ENCODE assay signal across 2 cellular contexts in the genomic region with DNA sequence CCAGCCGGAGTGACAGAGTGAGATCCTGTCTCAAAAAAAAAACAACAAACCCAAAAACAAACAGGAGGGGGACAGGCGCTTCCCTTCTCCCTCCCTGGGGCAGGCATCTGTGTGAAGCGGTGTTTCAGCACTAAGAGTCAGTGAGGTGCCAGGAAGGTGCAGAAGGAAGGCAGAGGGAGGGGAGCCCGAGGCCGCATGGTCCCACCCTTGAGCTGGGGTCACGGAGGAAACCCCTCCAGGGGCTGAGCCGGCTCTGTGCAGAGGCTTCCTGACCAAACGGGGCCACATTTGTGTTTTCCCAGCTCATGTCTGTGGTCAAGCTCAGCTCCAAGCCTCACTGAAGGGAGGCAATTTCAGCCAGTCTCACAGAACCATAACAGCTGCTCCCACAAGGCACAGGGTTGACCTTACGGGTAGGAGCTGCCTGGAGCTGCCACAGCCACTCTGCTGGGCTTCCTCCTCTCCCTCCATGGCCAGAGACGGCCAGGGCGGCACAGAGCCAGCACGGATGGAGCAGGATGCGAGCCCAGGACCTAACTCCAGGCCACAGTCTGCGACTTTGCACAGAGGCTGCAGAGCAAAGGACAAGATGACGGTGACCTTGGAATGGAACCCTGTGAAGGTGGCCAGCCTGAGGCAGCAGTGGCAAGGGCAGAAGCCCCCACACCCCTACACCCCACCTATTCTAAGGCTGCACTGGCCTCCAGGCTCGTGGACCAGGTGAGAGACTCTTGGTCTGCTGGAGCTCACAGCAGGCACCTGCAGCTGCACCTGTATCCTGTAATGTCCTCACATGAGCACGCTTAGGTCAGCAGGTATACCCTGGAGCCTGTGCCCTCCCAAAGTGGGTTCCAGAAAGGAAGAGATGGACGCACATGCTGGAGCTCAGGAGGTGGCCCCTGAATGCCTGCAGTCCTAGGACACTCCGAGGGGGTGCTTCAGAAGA.
TF ChIP-seq lines count a peak whose summit lies in the region.

No MANE protein-coding gene starts in this region.

TF ChIP-seq in HepG2, 621 proteins besides CTCF, POLR2A, EP300 and RAD21:
- TF ChIP-seq LBX2 (CRISPR knock-in tag; IDR thresholded peaks at IDR 0.05; ENCODE audit: borderline replicate concordance) (no peak), HNRNPL (IDR thresholded peaks at IDR 0.05; ENCODE audit: low read depth, low read length) (no peak), ZNF460 (CRISPR knock-in tag; IDR thresholded peaks at IDR 0.05; ENCODE audit: borderline replicate concordance) (no peak), ZZZ3 (CRISPR knock-in tag; IDR thresholded peaks at IDR 0.05; ENCODE audit: borderline replicate concordance) (no peak), ZNF768 (CRISPR knock-in tag; IDR thresholded peaks at IDR 0.05) (peak; percentile 23; the same call in 1 of the 2 replicates), E2F1 (CRISPR knock-in tag; IDR thresholded peaks at IDR 0.05) (no peak), AKAP8 (CRISPR knock-in tag; IDR thresholded peaks at IDR 0.05) (no peak)
- TF ChIP-seq, protein P1, sequence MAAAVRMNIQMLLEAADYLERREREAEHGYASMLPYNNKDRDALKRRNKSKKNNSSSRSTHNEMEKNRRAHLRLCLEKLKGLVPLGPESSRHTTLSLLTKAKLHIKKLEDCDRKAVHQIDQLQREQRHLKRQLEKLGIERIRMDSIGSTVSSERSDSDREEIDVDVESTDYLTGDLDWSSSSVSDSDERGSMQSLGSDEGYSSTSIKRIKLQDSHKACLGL (CRISPR knock-in tag; IDR thresholded peaks at IDR 0.05): no peak
- TF ChIP-seq, protein P2, sequence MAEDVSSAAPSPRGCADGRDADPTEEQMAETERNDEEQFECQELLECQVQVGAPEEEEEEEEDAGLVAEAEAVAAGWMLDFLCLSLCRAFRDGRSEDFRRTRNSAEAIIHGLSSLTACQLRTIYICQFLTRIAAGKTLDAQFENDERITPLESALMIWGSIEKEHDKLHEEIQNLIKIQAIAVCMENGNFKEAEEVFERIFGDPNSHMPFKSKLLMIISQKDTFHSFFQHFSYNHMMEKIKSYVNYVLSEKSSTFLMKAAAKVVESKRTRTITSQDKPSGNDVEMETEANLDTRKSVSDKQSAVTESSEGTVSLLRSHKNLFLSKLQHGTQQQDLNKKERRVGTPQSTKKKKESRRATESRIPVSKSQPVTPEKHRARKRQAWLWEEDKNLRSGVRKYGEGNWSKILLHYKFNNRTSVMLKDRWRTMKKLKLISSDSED (CRISPR knock-in tag; IDR thresholded peaks at IDR 0.05): no peak

TF ChIP-seq in WTC11, 78 proteins besides CTCF, POLR2A, EP300 and RAD21:
- no peak for TF ChIP-seq ZNF671 (CRISPR knock-in tag; IDR thresholded peaks at IDR 0.05)
- TF ChIP-seq FOXP1 (CRISPR knock-in tag; IDR thresholded peaks at IDR 0.05; ENCODE audit: borderline replicate concordance): no peak
- TF ChIP-seq, protein P3, sequence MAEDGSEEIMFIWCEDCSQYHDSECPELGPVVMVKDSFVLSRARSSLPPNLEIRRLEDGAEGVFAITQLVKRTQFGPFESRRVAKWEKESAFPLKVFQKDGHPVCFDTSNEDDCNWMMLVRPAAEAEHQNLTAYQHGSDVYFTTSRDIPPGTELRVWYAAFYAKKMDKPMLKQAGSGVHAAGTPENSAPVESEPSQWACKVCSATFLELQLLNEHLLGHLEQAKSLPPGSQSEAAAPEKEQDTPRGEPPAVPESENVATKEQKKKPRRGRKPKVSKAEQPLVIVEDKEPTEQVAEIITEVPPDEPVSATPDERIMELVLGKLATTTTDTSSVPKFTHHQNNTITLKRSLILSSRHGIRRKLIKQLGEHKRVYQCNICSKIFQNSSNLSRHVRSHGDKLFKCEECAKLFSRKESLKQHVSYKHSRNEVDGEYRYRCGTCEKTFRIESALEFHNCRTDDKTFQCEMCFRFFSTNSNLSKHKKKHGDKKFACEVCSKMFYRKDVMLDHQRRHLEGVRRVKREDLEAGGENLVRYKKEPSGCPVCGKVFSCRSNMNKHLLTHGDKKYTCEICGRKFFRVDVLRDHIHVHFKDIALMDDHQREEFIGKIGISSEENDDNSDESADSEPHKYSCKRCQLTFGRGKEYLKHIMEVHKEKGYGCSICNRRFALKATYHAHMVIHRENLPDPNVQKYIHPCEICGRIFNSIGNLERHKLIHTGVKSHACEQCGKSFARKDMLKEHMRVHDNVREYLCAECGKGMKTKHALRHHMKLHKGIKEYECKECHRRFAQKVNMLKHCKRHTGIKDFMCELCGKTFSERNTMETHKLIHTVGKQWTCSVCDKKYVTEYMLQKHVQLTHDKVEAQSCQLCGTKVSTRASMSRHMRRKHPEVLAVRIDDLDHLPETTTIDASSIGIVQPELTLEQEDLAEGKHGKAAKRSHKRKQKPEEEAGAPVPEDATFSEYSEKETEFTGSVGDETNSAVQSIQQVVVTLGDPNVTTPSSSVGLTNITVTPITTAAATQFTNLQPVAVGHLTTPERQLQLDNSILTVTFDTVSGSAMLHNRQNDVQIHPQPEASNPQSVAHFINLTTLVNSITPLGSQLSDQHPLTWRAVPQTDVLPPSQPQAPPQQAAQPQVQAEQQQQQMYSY (CRISPR knock-in tag; IDR thresholded peaks at IDR 0.05): no peak
- no peak for TF ChIP-seq JUN (CRISPR knock-in tag; IDR thresholded peaks at IDR 0.05)
- no peak for TF ChIP-seq HMGA2 (CRISPR knock-in tag; IDR thresholded peaks at IDR 0.05)
- TF ChIP-seq, protein P4, sequence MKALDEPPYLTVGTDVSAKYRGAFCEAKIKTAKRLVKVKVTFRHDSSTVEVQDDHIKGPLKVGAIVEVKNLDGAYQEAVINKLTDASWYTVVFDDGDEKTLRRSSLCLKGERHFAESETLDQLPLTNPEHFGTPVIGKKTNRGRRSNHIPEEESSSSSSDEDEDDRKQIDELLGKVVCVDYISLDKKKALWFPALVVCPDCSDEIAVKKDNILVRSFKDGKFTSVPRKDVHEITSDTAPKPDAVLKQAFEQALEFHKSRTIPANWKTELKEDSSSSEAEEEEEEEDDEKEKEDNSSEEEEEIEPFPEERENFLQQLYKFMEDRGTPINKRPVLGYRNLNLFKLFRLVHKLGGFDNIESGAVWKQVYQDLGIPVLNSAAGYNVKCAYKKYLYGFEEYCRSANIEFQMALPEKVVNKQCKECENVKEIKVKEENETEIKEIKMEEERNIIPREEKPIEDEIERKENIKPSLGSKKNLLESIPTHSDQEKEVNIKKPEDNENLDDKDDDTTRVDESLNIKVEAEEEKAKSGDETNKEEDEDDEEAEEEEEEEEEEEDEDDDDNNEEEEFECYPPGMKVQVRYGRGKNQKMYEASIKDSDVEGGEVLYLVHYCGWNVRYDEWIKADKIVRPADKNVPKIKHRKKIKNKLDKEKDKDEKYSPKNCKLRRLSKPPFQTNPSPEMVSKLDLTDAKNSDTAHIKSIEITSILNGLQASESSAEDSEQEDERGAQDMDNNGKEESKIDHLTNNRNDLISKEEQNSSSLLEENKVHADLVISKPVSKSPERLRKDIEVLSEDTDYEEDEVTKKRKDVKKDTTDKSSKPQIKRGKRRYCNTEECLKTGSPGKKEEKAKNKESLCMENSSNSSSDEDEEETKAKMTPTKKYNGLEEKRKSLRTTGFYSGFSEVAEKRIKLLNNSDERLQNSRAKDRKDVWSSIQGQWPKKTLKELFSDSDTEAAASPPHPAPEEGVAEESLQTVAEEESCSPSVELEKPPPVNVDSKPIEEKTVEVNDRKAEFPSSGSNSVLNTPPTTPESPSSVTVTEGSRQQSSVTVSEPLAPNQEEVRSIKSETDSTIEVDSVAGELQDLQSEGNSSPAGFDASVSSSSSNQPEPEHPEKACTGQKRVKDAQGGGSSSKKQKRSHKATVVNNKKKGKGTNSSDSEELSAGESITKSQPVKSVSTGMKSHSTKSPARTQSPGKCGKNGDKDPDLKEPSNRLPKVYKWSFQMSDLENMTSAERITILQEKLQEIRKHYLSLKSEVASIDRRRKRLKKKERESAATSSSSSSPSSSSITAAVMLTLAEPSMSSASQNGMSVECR (CRISPR knock-in tag; IDR thresholded peaks at IDR 0.05; ENCODE audit: borderline replicate concordance): no peak
- no peak for TF ChIP-seq FOXK1 (CRISPR knock-in tag; IDR thresholded peaks at IDR 0.05)
- TF ChIP-seq ZNF219 (CRISPR knock-in tag; IDR thresholded peaks at IDR 0.05; ENCODE audit: borderline replicate concordance): no peak
- TF ChIP-seq ETV6 (CRISPR knock-in tag; IDR thresholded peaks at IDR 0.05): no peak
- no peak for TF ChIP-seq OVOL2 (CRISPR knock-in tag; IDR thresholded peaks at IDR 0.05; ENCODE audit: borderline replicate concordance)
- TF ChIP-seq ZNF138 (CRISPR knock-in tag; conservative IDR thresholded peaks at IDR 0.05): no peak
- TF ChIP-seq TEAD4 (CRISPR knock-in tag; IDR thresholded peaks at IDR 0.05): no peak
- TF ChIP-seq ZNF532 (CRISPR knock-in tag; IDR thresholded peaks at IDR 0.05; ENCODE audit: borderline replicate concordance): no peak
- TF ChIP-seq ZNF416 (CRISPR knock-in tag; IDR thresholded peaks at IDR 0.05): no peak
- TF ChIP-seq, protein P5, sequence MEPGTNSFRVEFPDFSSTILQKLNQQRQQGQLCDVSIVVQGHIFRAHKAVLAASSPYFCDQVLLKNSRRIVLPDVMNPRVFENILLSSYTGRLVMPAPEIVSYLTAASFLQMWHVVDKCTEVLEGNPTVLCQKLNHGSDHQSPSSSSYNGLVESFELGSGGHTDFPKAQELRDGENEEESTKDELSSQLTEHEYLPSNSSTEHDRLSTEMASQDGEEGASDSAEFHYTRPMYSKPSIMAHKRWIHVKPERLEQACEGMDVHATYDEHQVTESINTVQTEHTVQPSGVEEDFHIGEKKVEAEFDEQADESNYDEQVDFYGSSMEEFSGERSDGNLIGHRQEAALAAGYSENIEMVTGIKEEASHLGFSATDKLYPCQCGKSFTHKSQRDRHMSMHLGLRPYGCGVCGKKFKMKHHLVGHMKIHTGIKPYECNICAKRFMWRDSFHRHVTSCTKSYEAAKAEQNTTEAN (CRISPR knock-in tag; IDR thresholded peaks at IDR 0.05): no peak
- TF ChIP-seq PRRX2 (CRISPR knock-in tag; IDR thresholded peaks at IDR 0.05): no peak
- TF ChIP-seq CBFB (CRISPR knock-in tag; IDR thresholded peaks at IDR 0.05; ENCODE audit: low read depth): no peak
- TF ChIP-seq ZNF317 (CRISPR knock-in tag; IDR thresholded peaks at IDR 0.05; ENCODE audit: borderline replicate concordance, low read depth): no peak
- TF ChIP-seq ZNF121 (CRISPR knock-in tag; IDR thresholded peaks at IDR 0.05): no peak
- no peak for TF ChIP-seq ZNF232 (CRISPR knock-in tag; IDR thresholded peaks at IDR 0.05)
